8 cellular contexts compared by ENCODE assay signal in the genomic region with DNA sequence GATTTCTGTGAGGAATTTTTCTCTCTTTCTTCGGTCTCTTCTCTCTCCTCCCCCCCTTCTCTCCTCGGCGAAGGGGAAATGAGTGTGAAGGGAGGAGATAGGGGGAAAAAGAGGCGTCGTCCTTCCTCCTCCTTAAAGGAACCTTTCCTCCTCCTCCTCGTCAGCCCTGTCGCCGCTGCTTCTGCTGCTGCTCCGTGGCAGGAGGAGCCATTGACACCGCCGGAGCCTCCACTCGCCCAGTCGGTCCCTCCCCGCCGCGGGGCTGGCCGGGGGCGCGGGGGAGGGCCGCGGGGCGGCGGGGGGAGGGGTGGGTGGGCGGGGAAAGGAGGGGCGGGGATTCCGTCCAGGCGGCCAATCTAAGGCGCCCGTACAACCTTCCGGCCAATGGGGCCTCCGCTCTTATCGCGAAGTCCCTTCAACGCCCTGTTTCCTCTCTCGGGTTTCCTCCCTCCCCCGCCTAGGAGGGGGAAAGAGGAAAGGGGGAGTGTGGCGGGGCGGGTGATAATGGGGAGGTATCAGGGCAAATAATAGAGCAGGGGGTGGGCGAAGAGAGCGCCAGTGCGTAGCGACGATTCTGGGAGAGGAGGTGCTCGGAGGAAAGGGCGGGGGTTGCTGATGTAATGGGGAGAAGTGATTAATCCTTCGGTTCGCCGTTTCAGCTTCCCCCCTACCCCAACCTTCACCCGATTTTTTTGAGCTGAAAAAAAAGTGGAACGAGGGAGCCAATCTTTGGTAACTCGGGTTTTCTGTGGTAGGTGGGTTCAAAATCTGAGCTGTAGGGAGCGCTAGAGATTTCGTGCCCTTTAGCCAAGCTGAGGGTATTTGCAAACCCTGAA. TPM values are rescaled to one million over a fixed set of nuclear protein-coding genes. Genes with fewer than 3 reads are reported as not detected.
DNase-seq lines count a peak whose midpoint lies in the region; ATAC-seq and TF ChIP-seq lines count a peak whose summit lies in the region.

A gene (minus strand): TSS at position 238 of the 836 bp plus-strand sequence. CDS start 778 bp downstream, outside the sequence.

- peaks cover 2% of the 10 kb centered on the region for H3K36me3 Mint-ChIP-seq in T-helper 17 cell (ENCODE audit: low read depth)

- DNase-seq in NCI-H1694 treated with DMSO at 0.1 percent for 48 hours (lab: John Stamatoyannopoulos, UW) (peak; percentile 99), T-helper 17 cell (peak; percentile 85 to 95 (median 90)), amygdala (lab: John Stamatoyannopoulos, UW) (peak; percentile 63 to 98 (median 94)), left ventricle myocardium superior (peak; percentile 95), prostate gland (ENCODE audit: low spot score) (peak; percentile 95)

- H3K27ac ChIP-seq in prostate gland (peak within 1 kb of the TSS; percentile 98 to 99), urinary bladder (ENCODE audit: low read depth) (peak within 1 kb of the TSS; percentile 98)

- H3K9me3 ChIP-seq in T-helper 17 cell (ENCODE audit: control insufficient read depth, low read length, poor library complexity, severe bottlenecking) (no peaks in the 10 kb centered on the region), prostate gland (no peaks in the 10 kb centered on the region)

- under 1% methylated on average over 50 of the region's 53 CpGs for WGBS in prostate gland
- WGBS in urinary bladder, result under 1% methylated on average over 53 of the region's 53 CpGs

- TF ChIP-seq CTCF in prostate gland (IDR thresholded peaks at IDR 0.05), result peak; percentile 21 to 62 (median 54)

- no peaks in the 10 kb centered on the region for H3K27me3 Mint-ChIP-seq in T-helper 17 cell

- peak; percentile 85 for TF ChIP-seq POLR2A in prostate gland (IDR thresholded peaks at IDR 0.05)

- intact Hi-C loops in left ventricle myocardium superior (cut with micrococcal nuclease) (loop anchor here (10.0 kb wide), 1 partner anchor 52 kb away; no protein-coding TSS in a partner anchor), prostate gland (cut with DNase I) (loop anchor here (2.0 to 5.0 kb wide), 3 partner anchors 124 to 681 kb away; a partner anchor contains a TSS)

- peak within 1 kb of the TSS; percentile 97 for H3K27ac Mint-ChIP-seq in T-helper 17 cell

- H3K4me1 ChIP-seq in prostate gland (replicated peaks) (no peaks in the 10 kb centered on the region), urinary bladder (ENCODE audit: insufficient read depth) (no peaks in the 10 kb centered on the region)

- H3K4me1 Mint-ChIP-seq in T-helper 17 cell, result peaks cover 22% of the 10 kb centered on the region

- H3K36me3 ChIP-seq in prostate gland, result no peaks in the 10 kb centered on the region
- H3K36me3 ChIP-seq in urinary bladder (ENCODE audit: insufficient read depth), result no peaks in the 10 kb centered on the region

- H3K4me3 Mint-ChIP-seq in T-helper 17 cell, result peak within 1 kb of the TSS; percentile 95

- peak within 1 kb of the TSS; percentile 69 to 82 for H3K4me3 ChIP-seq in prostate gland
- peak within 1 kb of the TSS; percentile 97 for H3K4me3 ChIP-seq in urinary bladder (ENCODE audit: low read depth, low read length)

- peak; percentile 90 for ATAC-seq in GM18498 (IDR thresholded peaks at IDR 0.05; ENCODE audit: unreplicated experiment)
- ATAC-seq in HG02938 (IDR thresholded peaks at IDR 0.05; ENCODE audit: unreplicated experiment), result peak; percentile 79
- ATAC-seq in T-helper 17 cell, result peak; percentile 83
- peak; percentile 95 for ATAC-seq in left ventricle myocardium superior

- no peaks in the 10 kb centered on the region for H3K27me3 ChIP-seq in prostate gland (replicated peaks; ENCODE audit: insufficient read depth)

RNA-seq across cellular contexts. Expression of the gene that starts here (rescaled TPM):
- total RNA-seq in T-helper 17 cell (100 to 1,000 TPM in 1 of 2 donors, 10 to 100 TPM in 1; 95.7 to 106 TPM), left ventricle myocardium superior (36.6 TPM), prostate gland (10 to 100 TPM; 48.4 to 54.2 TPM), urinary bladder (149 TPM)
- polyA plus RNA-seq in urinary bladder, result 29.3 TPM

Comparison
In these comparisons a context has a peak if more than half of its experiments do, and no peak if none do; other contexts are left out.
1. Peak in every context shown above with its lines: DNase-seq, ATAC-seq, H3K4me3 ChIP-seq and H3K27ac ChIP-seq.